ENCODE assay signal across 9 cellular contexts in genomic region chr16:24800586-24800985, GRCh38. TPM values are rescaled to one million over a fixed set of nuclear protein-coding genes. Genes with fewer than 3 reads are reported as not detected.
DNase-seq lines count a peak whose midpoint lies in the region; ATAC-seq and TF ChIP-seq lines count a peak whose summit lies in the region.
"Had no signal": no experiment of that assay in that cellular context is flagged by ENCODE, and none has a peak within 500 bp of the region (broad histone marks: within the 10 kb centered on the region; RNA-seq: fewer than 3 reads in every experiment).

No MANE protein-coding gene starts in this region.

- no peak for DNase-seq in activated T-cell treated with anti-CD3 and anti-CD28 coated beads, Interleukin-2, amount 50 U/mL, for 72 hours
- DNase-seq in activated T-cell treated with anti-CD3 and anti-CD28 coated beads, Interleukin-2, amount 50 U/mL, for 24 hours, result no peak
- DNase-seq in RKO (ENCODE audit: low spot score) (peak; percentile 14), erythroblast (lab: John Stamatoyannopoulos, UW) (peak; percentile 21 to 33), psoas muscle (no peak), NCI-H1105 (lab: John Stamatoyannopoulos, UW) (no peak), tibial nerve (ENCODE audit: low spot score in 2 of 2) (no peak)

- H3K27me3 ChIP-seq in psoas muscle (ENCODE audit: insufficient read depth in 3 of 3, low read length in 2 of 3), result no peaks in the 10 kb centered on the region
- H3K27me3 ChIP-seq in tibial nerve, result no peaks in the 10 kb centered on the region
- H3K27me3 ChIP-seq: BLaER1 treated with 17β-estradiol and CSF1 and Interleukin-3, amounts not matched to agents 10 nM and 100 nM had no signal

- intact Hi-C loops in psoas muscle (cut with DNase I), result no loop called here

- H3K9me3 Mint-ChIP-seq in activated T-cell treated with anti-CD3 and anti-CD28 coated beads, Interleukin-2, amount 50 U/mL, for 72 hours, result no peaks in the 10 kb centered on the region
- no peaks in the 10 kb centered on the region for H3K9me3 Mint-ChIP-seq in activated T-cell treated with anti-CD3 and anti-CD28 coated beads, Interleukin-2, amount 50 U/mL, for 24 hours

- no peak for ATAC-seq in activated T-cell treated with anti-CD3 and anti-CD28 coated beads, Interleukin-2, amount 50 U/mL, for 72 hours (replicated peaks in 1 of 2)
- ATAC-seq in psoas muscle (peak in 3 of 4 donors; percentile 35 to 54 (median 49)), GM19467 (IDR thresholded peaks at IDR 0.05; ENCODE audit: unreplicated experiment) (no peak)

- H3K4me3 ChIP-seq in psoas muscle (no peak overlapping the region), tibial nerve (no peak overlapping the region)
- H3K4me3 ChIP-seq: BLaER1 treated with 17β-estradiol and CSF1 and Interleukin-3, amounts not matched to agents 10 nM and 100 nM had no signal

- 74 to 77% (median 75%) methylated on average over 4 of the region's 4 CpGs for WGBS in psoas muscle, 3 donors
- WGBS in tibial nerve, 2 donors, result 87 to 94% methylated on average over 4 of the region's 4 CpGs

- peak overlapping the region; percentile 25 for H3K27ac Mint-ChIP-seq in activated T-cell treated with anti-CD3 and anti-CD28 coated beads, Interleukin-2, amount 50 U/mL, for 72 hours
- no peak overlapping the region for H3K27ac Mint-ChIP-seq in activated T-cell treated with anti-CD3 and anti-CD28 coated beads, Interleukin-2, amount 50 U/mL, for 24 hours

- H3K27ac ChIP-seq in psoas muscle (no peak overlapping the region), tibial nerve (no peak overlapping the region)
- H3K27ac ChIP-seq: BLaER1 treated with 17β-estradiol and CSF1 and Interleukin-3, amounts not matched to agents 10 nM and 100 nM had no signal

- peaks cover 17 to 52% of the 10 kb centered on the region in 2 donors for H3K36me3 Mint-ChIP-seq in activated T-cell treated with anti-CD3 and anti-CD28 coated beads, Interleukin-2, amount 50 U/mL, for 72 hours (ENCODE audit: insufficient read depth in 2 of 2)
- H3K36me3 Mint-ChIP-seq in activated T-cell treated with anti-CD3 and anti-CD28 coated beads, Interleukin-2, amount 50 U/mL, for 24 hours (ENCODE audit: low read depth), result peaks cover 96% of the 10 kb centered on the region

- no peaks in the 10 kb centered on the region for H3K4me1 Mint-ChIP-seq in activated T-cell treated with anti-CD3 and anti-CD28 coated beads, Interleukin-2, amount 50 U/mL, for 72 hours (ENCODE audit: low read depth)
- H3K4me1 Mint-ChIP-seq in activated T-cell treated with anti-CD3 and anti-CD28 coated beads, Interleukin-2, amount 50 U/mL, for 24 hours (ENCODE audit: low read depth), result no peaks in the 10 kb centered on the region

- H3K36me3 ChIP-seq in psoas muscle (ENCODE audit: insufficient read depth in 1 of 2, low read depth in 1 of 2), result peaks cover 20 to 100% of the 10 kb centered on the region in 2 donors
- H3K36me3 ChIP-seq in tibial nerve, result peaks cover 9 to 97% (median 22%) of the 10 kb centered on the region in 3 donors

- TF ChIP-seq CTCF in psoas muscle (IDR thresholded peaks at IDR 0.05) (no peak), tibial nerve (IDR thresholded peaks at IDR 0.05) (no peak)

- H3K4me3 Mint-ChIP-seq in activated T-cell treated with anti-CD3 and anti-CD28 coated beads, Interleukin-2, amount 50 U/mL, for 72 hours, result no peak overlapping the region
- no peak overlapping the region for H3K4me3 Mint-ChIP-seq in activated T-cell treated with anti-CD3 and anti-CD28 coated beads, Interleukin-2, amount 50 U/mL, for 24 hours

- no peaks in the 10 kb centered on the region for H3K27me3 Mint-ChIP-seq in activated T-cell treated with anti-CD3 and anti-CD28 coated beads, Interleukin-2, amount 50 U/mL, for 72 hours (ENCODE audit: low read depth)
- H3K27me3 Mint-ChIP-seq in activated T-cell treated with anti-CD3 and anti-CD28 coated beads, Interleukin-2, amount 50 U/mL, for 24 hours, result no peaks in the 10 kb centered on the region

- TF ChIP-seq POLR2A in erythroblast (IDR thresholded peaks at IDR 0.05; ENCODE audit: low read length), result no peak
- TF ChIP-seq POLR2A in tibial nerve (IDR thresholded peaks at IDR 0.05), result no peak

- H3K4me1 ChIP-seq in psoas muscle (no peaks in the 10 kb centered on the region), tibial nerve (no peaks in the 10 kb centered on the region)
- H3K4me1 ChIP-seq: BLaER1 treated with 17β-estradiol and CSF1 and Interleukin-3, amounts not matched to agents 10 nM and 100 nM had no signal

- no peak for TF ChIP-seq EP300 in tibial nerve (IDR thresholded peaks at IDR 0.05)

- H3K9me3 ChIP-seq in psoas muscle (no peaks in the 10 kb centered on the region), tibial nerve (no peaks in the 10 kb centered on the region)
- H3K9me3 ChIP-seq: BLaER1 treated with 17β-estradiol and CSF1 and Interleukin-3, amounts not matched to agents 10 nM and 100 nM had no signal

RNA-seq across cellular contexts. Expression of gene SLC5A11, which starts 45.2 kb away (rescaled TPM):
- under 1 TPM in 1 of 2 donors, not detected in 1; 0.21 TPM for total RNA-seq in activated T-cell treated with anti-CD3 and anti-CD28 coated beads, Interleukin-2, amount 50 U/mL, for 72 hours
- total RNA-seq in psoas muscle (under 1 TPM in 3 of 4 donors, not detected in 1; 0.12 to 0.24 (median 0.21) TPM), tibial nerve (not detected)
- under 1 TPM in 1 of 3 donors, not detected in 2; 0.05 TPM for polyA plus RNA-seq in psoas muscle

Comparison
In these comparisons a context has a peak if more than half of its experiments do, and no peak if none do; other contexts are left out.
1. ATAC-seq: peak in psoas muscle (3 of 4); none in activated T-cell treated with anti-CD3 and anti-CD28 coated beads, Interleukin-2, amount 50 U/mL, for 72 hours (0 of 2) and GM19467 (single experiment).
2. DNase-seq: peak in RKO (single experiment) and erythroblast (2 of 2); none in activated T-cell treated with anti-CD3 and anti-CD28 coated beads, Interleukin-2, amount 50 U/mL, for 72 hours (0 of 2), activated T-cell treated with anti-CD3 and anti-CD28 coated beads, Interleukin-2, amount 50 U/mL, for 24 hours (single experiment), psoas muscle (0 of 2), NCI-H1105 (single experiment) and tibial nerve (0 of 2).